ENCODE assay signal across 24 cellular contexts in genomic region chr5:62561896-62562295, GRCh38.
"Had no signal": no experiment of that assay in that cellular context is flagged by ENCODE, and none has a peak within 500 bp of the region (broad histone marks: within the 10 kb centered on the region; RNA-seq: fewer than 3 reads in every experiment).

No MANE protein-coding gene starts in this region.

- H3K4me1 ChIP-seq: esophagus squamous epithelium, heart right ventricle, left lung, lower lobe of right lung had no signal

- DNase-seq: cortex of kidney; effector CD8-positive, alpha-beta T cell; effector memory CD8-positive, alpha-beta T cell; erythroblast; esophagus squamous epithelium; foreskin fibroblast; foreskin melanocyte; gastrocnemius medialis; glutamatergic neuron; head of caudate nucleus; heart right ventricle; hippocampal formation; left cardiac atrium; left lung; left ventricle myocardium superior; lower lobe of right lung; mesenchymal stem cell; mucosa of descending colon; naive B cell; naive thymus-derived CD8-positive, alpha-beta T cell had no signal

- ATAC-seq: effector memory CD8-positive, alpha-beta T cell; esophagus mucosa; gastrocnemius medialis; heart right ventricle; left cardiac atrium; left lung; left ventricle myocardium superior; lower lobe of right lung; mucosa of descending colon; naive thymus-derived CD8-positive, alpha-beta T cell had no signal

- H3K27ac ChIP-seq: epithelial cell of prostate, esophagus squamous epithelium, gastrocnemius medialis, heart right ventricle, left lung, lower lobe of right lung had no signal

- H3K9me3 ChIP-seq: esophagus squamous epithelium, gastrocnemius medialis, mucosa of descending colon had no signal

- H3K27me3 ChIP-seq: esophagus squamous epithelium, gastrocnemius medialis, heart right ventricle, left lung had no signal

- H3K4me3 ChIP-seq: esophagus squamous epithelium, gastrocnemius medialis, heart right ventricle, left lung, lower lobe of right lung, mucosa of descending colon had no signal

- FAIRE-seq: islet of Langerhans, keratinocyte had no signal
